Comparison of ENCODE assay signal across 8 cellular contexts in the genomic region with DNA sequence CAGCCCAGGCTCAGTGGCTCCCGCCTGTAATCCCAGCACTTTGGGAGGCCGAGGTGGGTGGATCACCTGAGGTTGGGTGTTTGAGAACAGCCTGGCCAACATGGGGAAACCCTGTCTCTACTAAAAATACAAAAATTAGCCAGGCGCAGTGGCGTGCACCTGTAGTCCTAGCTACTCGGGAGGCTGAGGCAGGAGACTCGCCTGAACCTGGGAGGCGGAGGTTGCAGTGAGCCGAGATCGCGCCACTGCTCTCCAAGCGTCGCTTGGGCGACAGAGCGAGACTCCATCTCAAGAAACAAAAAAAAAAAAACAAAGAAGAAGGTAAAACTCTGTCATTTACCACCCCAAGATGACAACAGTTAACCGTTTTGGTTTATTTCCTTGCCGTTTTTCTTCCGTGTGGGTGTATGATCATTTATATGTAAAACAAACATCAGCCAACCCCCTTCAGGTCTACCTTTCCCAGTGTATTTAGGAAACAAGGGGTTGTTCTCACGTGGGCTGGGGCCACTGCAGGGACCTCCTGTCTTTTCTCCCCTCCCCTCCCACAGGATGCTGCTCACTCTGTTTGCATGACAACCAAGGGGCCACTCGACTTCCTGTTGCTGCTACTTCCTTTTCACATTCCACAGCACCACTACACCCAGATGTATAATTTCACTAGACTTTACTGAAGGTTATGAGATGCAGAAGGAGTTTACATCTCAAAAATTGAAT. TPM values are rescaled to one million over a fixed set of nuclear protein-coding genes. Genes with fewer than 3 reads are reported as not detected.
DNase-seq lines count a peak whose midpoint lies in the region; ATAC-seq and TF ChIP-seq lines count a peak whose summit lies in the region.

No MANE protein-coding gene starts in this region.

- intact Hi-C loops in gastrocnemius medialis (cut with DNase I; ENCODE audit: low total_unique reads) = no loop called here

- no peak overlapping the region for H3K4me3 ChIP-seq in gastrocnemius medialis

- no peaks in the 10 kb centered on the region for H3K27me3 Mint-ChIP-seq in activated naive CD8-positive, alpha-beta T cell treated with anti-CD3 and anti-CD28 coated beads, Interleukin-2, amount 50 U/mL, for 24 hours
- no peaks in the 10 kb centered on the region for H3K27me3 Mint-ChIP-seq in osteocyte (ENCODE audit: unreplicated experiment)

- H3K36me3 Mint-ChIP-seq in activated naive CD8-positive, alpha-beta T cell treated with anti-CD3 and anti-CD28 coated beads, Interleukin-2, amount 50 U/mL, for 24 hours (ENCODE audit: low read depth) = peaks cover 5% of the 10 kb centered on the region
- H3K36me3 Mint-ChIP-seq in osteocyte (ENCODE audit: unreplicated experiment) = no peaks in the 10 kb centered on the region

- H3K4me1 Mint-ChIP-seq in activated naive CD8-positive, alpha-beta T cell treated with anti-CD3 and anti-CD28 coated beads, Interleukin-2, amount 50 U/mL, for 24 hours = peaks cover 95% of the 10 kb centered on the region
- H3K4me1 Mint-ChIP-seq in osteocyte (ENCODE audit: unreplicated experiment) = peaks cover 6% of the 10 kb centered on the region

- no peaks in the 10 kb centered on the region for H3K36me3 ChIP-seq in gastrocnemius medialis

- H3K27ac Mint-ChIP-seq in activated naive CD8-positive, alpha-beta T cell treated with anti-CD3 and anti-CD28 coated beads, Interleukin-2, amount 50 U/mL, for 24 hours = peak overlapping the region; percentile 98
- H3K27ac Mint-ChIP-seq in osteocyte (ENCODE audit: unreplicated experiment) = no peak overlapping the region

- no peaks in the 10 kb centered on the region for H3K9me3 Mint-ChIP-seq in activated naive CD8-positive, alpha-beta T cell treated with anti-CD3 and anti-CD28 coated beads, Interleukin-2, amount 50 U/mL, for 24 hours
- no peaks in the 10 kb centered on the region for H3K9me3 Mint-ChIP-seq in osteocyte (ENCODE audit: unreplicated experiment)

- no peak for TF ChIP-seq POLR2A in gastrocnemius medialis (IDR thresholded peaks at IDR 0.05)

- no peaks in the 10 kb centered on the region for H3K27me3 ChIP-seq in gastrocnemius medialis

- no peaks in the 10 kb centered on the region for H3K9me3 ChIP-seq in gastrocnemius medialis

- H3K4me1 ChIP-seq in gastrocnemius medialis = no peaks in the 10 kb centered on the region

- peak overlapping the region; percentile 81 for H3K4me3 Mint-ChIP-seq in activated naive CD8-positive, alpha-beta T cell treated with anti-CD3 and anti-CD28 coated beads, Interleukin-2, amount 50 U/mL, for 24 hours
- no peak overlapping the region for H3K4me3 Mint-ChIP-seq in osteocyte (ENCODE audit: unreplicated experiment)

- in situ Hi-C loops in gastrocnemius medialis (cut with MboI; ENCODE audit: low sequenced_read_pairs in 4 of 4) = no loop called here

- ATAC-seq in GM18861 (IDR thresholded peaks at IDR 0.05; ENCODE audit: unreplicated experiment) (peak; percentile 49), HG02943 (IDR thresholded peaks at IDR 0.05; ENCODE audit: low read depth, unreplicated experiment) (peak; percentile 77), gastrocnemius medialis (no peak)
- ATAC-seq in activated naive CD8-positive, alpha-beta T cell treated with anti-CD3 and anti-CD28 coated beads, Interleukin-2, amount 50 U/mL, for 24 hours = peak; percentile 89

- peak; percentile 75 for DNase-seq in T follicular helper cell (ENCODE audit: low read depth)
- peak; percentile 68 for DNase-seq in activated naive CD8-positive, alpha-beta T cell treated with anti-CD3 and anti-CD28 coated beads, Interleukin-2, amount 50 U/mL, for 24 hours
- DNase-seq in stimulated activated CD4-positive, alpha-beta T cell treated with anti-CD3 and anti-CD28 coated beads, Interleukin-2, amount 100 ng/mL, for 4 hours (ENCODE audit: low read depth) = peak; percentile 49
- no peak for DNase-seq in gastrocnemius medialis
- DNase-seq in osteocyte (ENCODE audit: extremely low spot score, unreplicated experiment) = no peak
- DNase-seq in anterior cingulate cortex (lab: John Stamatoyannopoulos, UW) = no peak

- no peak for TF ChIP-seq CTCF in gastrocnemius medialis (IDR thresholded peaks at IDR 0.05 in 4 of 5, conservative IDR thresholded peaks at IDR 0.05 in 1 of 5)
- no peak for TF ChIP-seq CTCF in osteocyte (IDR thresholded peaks at IDR 0.05)

- no peak overlapping the region for H3K27ac ChIP-seq in gastrocnemius medialis

RNA-seq across cellular contexts. Expression of gene TTC9, which starts 13.6 kb away (rescaled TPM):
- total RNA-seq in gastrocnemius medialis = 10 to 100 TPM in 1 of 4 donors, 1 to 10 TPM in 3; 4.4 to 10.8 (median 9.1) TPM
- 0.99 and 1.2 TPM in 2 replicates for total RNA-seq in osteocyte

RNA-seq across cellular contexts. Expression of gene MED6, which starts 54.8 kb away (rescaled TPM):
- total RNA-seq in gastrocnemius medialis (10 to 100 TPM; 13.9 to 25.0 (median 20.2) TPM), osteocyte (36.1 and 39.7 TPM in 2 replicates)

Comparison
In these comparisons a context has a peak if more than half of its experiments do, and no peak if none do; other contexts are left out.
1. ATAC-seq: peak in GM18861 (single experiment), HG02943 (single experiment) and activated naive CD8-positive, alpha-beta T cell treated with anti-CD3 and anti-CD28 coated beads, Interleukin-2, amount 50 U/mL, for 24 hours (single experiment); none in gastrocnemius medialis (0 of 2).
2. DNase-seq: peak in T follicular helper cell (single experiment), activated naive CD8-positive, alpha-beta T cell treated with anti-CD3 and anti-CD28 coated beads, Interleukin-2, amount 50 U/mL, for 24 hours (single experiment) and stimulated activated CD4-positive, alpha-beta T cell treated with anti-CD3 and anti-CD28 coated beads, Interleukin-2, amount 100 ng/mL, for 4 hours (single experiment); none in gastrocnemius medialis (0 of 2), osteocyte (single experiment) and anterior cingulate cortex (0 of 58).